Comparison of ENCODE assay signal across 16 cellular contexts in genomic region chr3:156781310-156782230, GRCh38. TPM values are rescaled to one million over a fixed set of nuclear protein-coding genes. Genes with fewer than 3 reads are reported as not detected.
DNase-seq lines count a peak whose midpoint lies in the region; ATAC-seq and TF ChIP-seq lines count a peak whose summit lies in the region.
"Had no signal": no experiment of that assay in that cellular context is flagged by ENCODE, and none has a peak within 500 bp of the region (broad histone marks: within the 10 kb centered on the region; RNA-seq: fewer than 3 reads in every experiment).

No MANE protein-coding gene starts in this region.

- H3K4me3 ChIP-seq in esophagus (ENCODE audit: low read depth in 1 of 2, low read length in 2 of 2) (no peak overlapping the region), neutrophil (ENCODE audit: low read depth in 1 of 2, low read length in 1 of 2) (no peak overlapping the region), right cardiac atrium (ENCODE audit: low read length) (no peak overlapping the region)
- H3K4me3 ChIP-seq: sigmoid colon, suprapubic skin had no signal

- peak; percentile 89 for DNase-seq in ELR (ENCODE audit: low read depth)
- peak; percentile 40 for DNase-seq in RKO (ENCODE audit: low spot score)
- no peak for DNase-seq in posterior cingulate gyrus
- no peak for DNase-seq in right cardiac atrium
- no peak for DNase-seq in NCI-H526 treated with DMSO at 0.1 percent for 48 hours (lab: John Stamatoyannopoulos, UW)
- DNase-seq: activated naive CD4-positive, alpha-beta T cell treated with anti-CD3 and anti-CD28 coated beads, Interleukin-2, amount 10 ng/mL, durations not matched to agents 7 days and 5 days; natural killer cell; NCI-H2171 treated with DMSO at 0.1 percent for 48 hours; RPMI8226; sigmoid colon; T1000 had no signal

- H3K27me3 ChIP-seq in esophagus (ENCODE audit: control insufficient read depth in 1 of 2, insufficient read depth in 2 of 2, low read length in 2 of 2): no peaks in the 10 kb centered on the region
- no peaks in the 10 kb centered on the region for H3K27me3 ChIP-seq in neutrophil
- H3K27me3 ChIP-seq in right cardiac atrium (ENCODE audit: control insufficient read depth, insufficient read depth): no peaks in the 10 kb centered on the region
- H3K27me3 ChIP-seq: sigmoid colon, suprapubic skin had no signal

- no peak for ATAC-seq in right cardiac atrium
- ATAC-seq in HG02763 (IDR thresholded peaks at IDR 0.05; ENCODE audit: unreplicated experiment): no peak

- intact Hi-C loops in posterior cingulate gyrus (cut with DNase I): no loop called here
- intact Hi-C loops in right cardiac atrium (cut with DNase I): no loop called here

- 65 to 71% methylated on average over 4 of the region's 4 CpGs for WGBS in esophagus, 2 donors
- WGBS in right cardiac atrium: 84% methylated on average over 4 of the region's 4 CpGs

- TF ChIP-seq CTCF in neutrophil (IDR thresholded peaks at IDR 0.05): no peak

- H3K36me3 ChIP-seq in esophagus (ENCODE audit: control insufficient read depth in 2 of 2, insufficient read depth in 2 of 2, low read length in 1 of 2) (no peaks in the 10 kb centered on the region), neutrophil (no peaks in the 10 kb centered on the region)
- H3K36me3 ChIP-seq: sigmoid colon, suprapubic skin had no signal

- H3K4me1 ChIP-seq in esophagus (ENCODE audit: control insufficient read depth in 2 of 2, insufficient read depth in 2 of 2, low read length in 1 of 2) (no peaks in the 10 kb centered on the region), neutrophil (ENCODE audit: control insufficient read depth in 1 of 2, insufficient read depth in 1 of 2, low read depth in 1 of 2, low read length in 1 of 2) (peaks cover 0 to 14% of the 10 kb centered on the region in 2 experiments), right cardiac atrium (ENCODE audit: control insufficient read depth, insufficient read depth, low read length) (no peaks in the 10 kb centered on the region)
- H3K4me1 ChIP-seq: sigmoid colon had no signal

- no peaks in the 10 kb centered on the region for H3K9me3 ChIP-seq in esophagus (ENCODE audit: control insufficient read depth in 2 of 2, insufficient read depth in 1 of 2, low read depth in 1 of 2, low read length in 1 of 2)
- no peaks in the 10 kb centered on the region for H3K9me3 ChIP-seq in neutrophil
- no peaks in the 10 kb centered on the region for H3K9me3 ChIP-seq in right cardiac atrium (ENCODE audit: control insufficient read depth, low read length)
- H3K9me3 ChIP-seq: sigmoid colon, suprapubic skin had no signal

- H3K27ac ChIP-seq in esophagus (ENCODE audit: low read depth in 2 of 2, low read length in 1 of 2): peak overlapping the region; percentile 35 to 42
- peak overlapping the region; percentile 59 for H3K27ac ChIP-seq in neutrophil
- H3K27ac ChIP-seq in right cardiac atrium (ENCODE audit: low read length): no peak overlapping the region
- H3K27ac ChIP-seq: C4-2B, sigmoid colon, suprapubic skin had no signal

RNA-seq across cellular contexts. Expression of gene LEKR1, which starts 44.6 kb away (rescaled TPM):
- polyA plus RNA-seq in esophagus (under 1 TPM; 0.21 to 0.33 TPM), right cardiac atrium (1.2 TPM)
- total RNA-seq in right cardiac atrium: 1 to 10 TPM in 3 of 4 donors, under 1 TPM in 1; 0.97 to 2.0 (median 1.6) TPM

Comparison
In these comparisons a context has a peak if more than half of its experiments do, and no peak if none do; other contexts are left out.
1. DNase-seq: peak in ELR (single experiment) and RKO (single experiment); none in posterior cingulate gyrus (0 of 10), right cardiac atrium (0 of 3) and NCI-H526 treated with DMSO at 0.1 percent for 48 hours (single experiment).